ENCODE assay signal across 1 cellular context in the genomic region with DNA sequence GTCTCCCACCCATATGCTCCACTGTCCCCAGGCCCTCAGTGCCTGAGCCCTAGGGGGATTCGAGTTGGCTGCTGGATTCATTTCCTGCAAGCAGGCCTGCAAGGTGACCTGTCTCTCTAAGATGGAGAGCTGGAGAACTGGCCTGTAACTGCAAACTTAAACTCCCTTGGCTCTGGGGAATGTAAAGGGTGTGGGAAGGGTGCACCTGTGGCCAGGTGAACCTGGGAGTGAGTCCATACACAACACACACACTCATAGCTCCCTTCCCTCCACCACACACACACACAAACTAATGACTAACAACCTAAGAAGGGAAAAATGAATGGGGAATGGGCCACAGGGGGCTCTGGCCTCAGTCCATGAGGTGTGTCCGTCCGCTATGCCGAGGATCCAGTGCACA.
TF ChIP-seq lines count a peak whose summit lies in the region.

No MANE protein-coding gene starts in this region.

TF ChIP-seq in GM12878, 131 proteins besides CTCF, POLR2A, EP300 and RAD21:
- TF ChIP-seq, protein P1, sequence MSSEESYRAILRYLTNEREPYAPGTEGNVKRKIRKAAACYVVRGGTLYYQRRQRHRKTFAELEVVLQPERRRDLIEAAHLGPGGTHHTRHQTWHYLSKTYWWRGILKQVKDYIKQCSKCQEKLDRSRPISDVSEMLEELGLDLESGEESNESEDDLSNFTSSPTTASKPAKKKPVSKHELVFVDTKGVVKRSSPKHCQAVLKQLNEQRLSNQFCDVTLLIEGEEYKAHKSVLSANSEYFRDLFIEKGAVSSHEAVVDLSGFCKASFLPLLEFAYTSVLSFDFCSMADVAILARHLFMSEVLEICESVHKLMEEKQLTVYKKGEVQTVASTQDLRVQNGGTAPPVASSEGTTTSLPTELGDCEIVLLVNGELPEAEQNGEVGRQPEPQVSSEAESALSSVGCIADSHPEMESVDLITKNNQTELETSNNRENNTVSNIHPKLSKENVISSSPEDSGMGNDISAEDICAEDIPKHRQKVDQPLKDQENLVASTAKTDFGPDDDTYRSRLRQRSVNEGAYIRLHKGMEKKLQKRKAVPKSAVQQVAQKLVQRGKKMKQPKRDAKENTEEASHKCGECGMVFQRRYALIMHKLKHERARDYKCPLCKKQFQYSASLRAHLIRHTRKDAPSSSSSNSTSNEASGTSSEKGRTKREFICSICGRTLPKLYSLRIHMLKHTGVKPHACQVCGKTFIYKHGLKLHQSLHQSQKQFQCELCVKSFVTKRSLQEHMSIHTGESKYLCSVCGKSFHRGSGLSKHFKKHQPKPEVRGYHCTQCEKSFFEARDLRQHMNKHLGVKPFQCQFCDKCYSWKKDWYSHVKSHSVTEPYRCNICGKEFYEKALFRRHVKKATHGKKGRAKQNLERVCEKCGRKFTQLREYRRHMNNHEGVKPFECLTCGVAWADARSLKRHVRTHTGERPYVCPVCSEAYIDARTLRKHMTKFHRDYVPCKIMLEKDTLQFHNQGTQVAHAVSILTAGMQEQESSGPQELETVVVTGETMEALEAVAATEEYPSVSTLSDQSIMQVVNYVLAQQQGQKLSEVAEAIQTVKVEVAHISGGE (CRISPR knock-in tag; IDR thresholded peaks at IDR 0.05) = no peak
- TF ChIP-seq MTA2 (IDR thresholded peaks at IDR 0.05; ENCODE audit: low read depth) (no peak), ZNF384 (IDR thresholded peaks at IDR 0.05; ENCODE audit: borderline replicate concordance, low read depth, low read length) (no peak), YBX1 (IDR thresholded peaks at IDR 0.05) (no peak), IRF4 (IDR thresholded peaks at IDR 0.05; ENCODE audit: low read depth, low read length) (no peak), HDAC2 (IDR thresholded peaks at IDR 0.05) (no peak), ZBTB33 (IDR thresholded peaks at IDR 0.05) (no peak), SMAD5 (IDR thresholded peaks at IDR 0.05; ENCODE audit: low read depth) (no peak)
